38 cellular contexts compared by ENCODE assay signal in genomic region chr9:73889023-73889422, GRCh38.
"Had no signal": no experiment of that assay in that cellular context is flagged by ENCODE, and none has a peak within 500 bp of the region (broad histone marks: within the 10 kb centered on the region; RNA-seq: fewer than 3 reads in every experiment).

No MANE protein-coding gene starts in this region.

- H3K27ac ChIP-seq: adrenal gland, ascending aorta, cardiac muscle cell, VCaP had no signal

- H3K4me1 Mint-ChIP-seq: activated B cell treated with CpG ODN at 0.5 μM for 24 hours; activated CD4-positive, alpha-beta T cell treated with anti-CD3 and anti-CD28 coated beads, Interleukin-2, amount 10 ng/mL, durations not matched to agents 24 days and 14 days; activated naive CD8-positive, alpha-beta T cell treated with anti-CD3 and anti-CD28 coated beads for 36 hours; activated T-helper 17 cell treated with anti-CD3 and anti-CD28 coated beads, Interleukin-2, amount 50 U/mL, for 72 hours; brain; central memory CD8-positive, alpha-beta T cell had no signal

- H3K9me3 ChIP-seq: adrenal gland, ascending aorta had no signal

- ATAC-seq: activated CD8-positive, alpha-beta T cell treated with anti-CD3 and anti-CD28 coated beads for 36 hours; activated naive CD4-positive, alpha-beta T cell treated with anti-CD3 and anti-CD28 coated beads, Interleukin-2, amount 50 U/mL, for 72 hours; activated T-cell treated with anti-CD3 and anti-CD28 coated beads, Interleukin-2, amount 50 U/mL, for 4 hours; activated T-cell treated with anti-CD3 and anti-CD28 coated beads, Interleukin-2, amount 50 U/mL, for 72 hours; activated T-helper 17 cell treated with anti-CD3 and anti-CD28 coated beads, Interleukin-2, amount 50 U/mL, for 72 hours had no signal

- H3K27me3 ChIP-seq: adrenal gland, ascending aorta, cardiac muscle cell had no signal

- H3K4me3 Mint-ChIP-seq: activated B cell treated with CpG ODN at 0.5 μM for 24 hours; activated CD4-positive, alpha-beta memory T cell treated with anti-CD3 and anti-CD28 coated beads for 36 hours; activated CD4-positive, alpha-beta T cell treated with anti-CD3 and anti-CD28 coated beads, Interleukin-2, amount 10 ng/mL, durations not matched to agents 24 days and 14 days; activated CD8-positive, alpha-beta T cell treated with anti-CD3 and anti-CD28 coated beads for 36 hours; activated naive CD4-positive, alpha-beta T cell treated with anti-CD3 and anti-CD28 coated beads for 36 hours; activated naive CD8-positive, alpha-beta T cell treated with anti-CD3 and anti-CD28 coated beads for 36 hours; activated T-cell treated with anti-CD3 and anti-CD28 coated beads, Interleukin-2, amount 50 U/mL, for 4 hours; activated T-cell treated with anti-CD3 and anti-CD28 coated beads, Interleukin-2, amount 50 U/mL, for 72 hours; activated T-helper 1 cell treated with anti-CD3 and anti-CD28 coated beads, Interleukin-12 subunit alpha, Interleukin-12 subunit beta, Interleukin-2, Interleukin-4 antibody, amounts not matched to agents 30 ng/mL and 10 ng/mL and 1 ng/mL, durations not matched to agents 14 hours and 24 hours and 36 hours; activated T-helper 17 cell treated with anti-CD3 and anti-CD28 coated beads, Interleukin-2, amount 50 U/mL, for 72 hours; brain; central memory CD8-positive, alpha-beta T cell; T-helper 1 cell treated with Interleukin-12 subunit alpha and Interleukin-12 subunit beta and Interleukin-4 antibody, amounts not matched to agents 30 μg/mL and 1 μg/mL, for 36 hours; T-helper 2 cell treated with Interferon-gamma antibody and Interleukin-4, amounts not matched to agents 5 μg/mL and 100 μg/mL, for 36 hours had no signal

- DNase-seq: activated B cell treated with CpG ODN at 0.5 μM for 24 hours; activated CD4-positive, alpha-beta memory T cell treated with anti-CD3 and anti-CD28 coated beads for 36 hours; activated CD4-positive, alpha-beta T cell treated with anti-CD3 and anti-CD28 coated beads for 4 hours; activated CD4-positive, alpha-beta T cell treated with anti-CD3 and anti-CD28 coated beads, Interleukin-2, amount 10 ng/mL, durations not matched to agents 24 days and 14 days; activated CD4-positive, alpha-beta T cell treated with anti-CD3 and anti-CD28 coated beads, Interleukin-2, amount 50 U/mL, for 1 hour; activated CD4-positive, alpha-beta T cell treated with anti-CD3 and anti-CD28 coated beads, Interleukin-2, amount 50 U/mL, for 4 hours; activated CD4-positive, CD25-positive, alpha-beta regulatory T cell treated with anti-CD3 and anti-CD28 coated beads, Interleukin-2, amount 50 U/mL, for 72 hours; activated CD8-positive, alpha-beta memory T cell treated with anti-CD3 and anti-CD28 coated beads, Interleukin-2, amount 50 U/mL, for 4 hours; activated CD8-positive, alpha-beta T cell treated with anti-CD3 and anti-CD28 coated beads for 36 hours; activated effector memory CD4-positive, alpha-beta T cell treated with anti-CD3 and anti-CD28 coated beads, Interleukin-2, amount 50 U/mL, for 16 hours; activated gamma-delta T cell treated with Interleukin-2 at 50 U/mL for 16 hours; activated naive CD4-positive, alpha-beta T cell; activated naive CD4-positive, alpha-beta T cell treated with anti-CD3 and anti-CD28 coated beads for 36 hours; activated naive CD4-positive, alpha-beta T cell treated with anti-CD3 and anti-CD28 coated beads, Interleukin-2, amount 50 U/mL, for 16 hours; activated naive CD8-positive, alpha-beta T cell treated with anti-CD3 and anti-CD28 coated beads for 36 hours; activated T-cell treated with anti-CD3 and anti-CD28 coated beads for 4 hours; activated T-cell treated with anti-CD3 and anti-CD28 coated beads, Interleukin-2, amount 50 U/mL, for 1 hour; activated T-cell treated with anti-CD3 and anti-CD28 coated beads, Interleukin-2, amount 50 U/mL, for 4 hours; activated T-cell treated with anti-CD3 and anti-CD28 coated beads, Interleukin-2, amount 50 U/mL, for 72 hours; adrenal gland; amniotic stem cell; caudate nucleus; cerebellar nuclear complex; T-helper 1 cell; T-helper 2 cell; T-helper 9 cell had no signal

- H3K4me1 ChIP-seq: adrenal gland, ascending aorta had no signal

- H3K27ac Mint-ChIP-seq: activated B cell treated with CpG ODN at 0.5 μM for 24 hours; activated CD4-positive, alpha-beta memory T cell treated with anti-CD3 and anti-CD28 coated beads for 36 hours; activated CD4-positive, alpha-beta T cell treated with anti-CD3 and anti-CD28 coated beads, Interleukin-2, amount 10 ng/mL, durations not matched to agents 24 days and 14 days; activated CD8-positive, alpha-beta T cell treated with anti-CD3 and anti-CD28 coated beads for 36 hours; activated naive CD4-positive, alpha-beta T cell treated with anti-CD3 and anti-CD28 coated beads for 36 hours; activated naive CD4-positive, alpha-beta T cell treated with anti-CD3 and anti-CD28 coated beads, Interleukin-2, amount 50 U/mL, for 72 hours; activated naive CD8-positive, alpha-beta T cell treated with anti-CD3 and anti-CD28 coated beads for 36 hours; activated T-cell treated with anti-CD3 and anti-CD28 coated beads, Interleukin-2, amount 50 U/mL, for 72 hours; activated T-helper 1 cell treated with anti-CD3 and anti-CD28 coated beads, Interleukin-12 subunit alpha, Interleukin-12 subunit beta, Interleukin-2, Interleukin-4 antibody, amounts not matched to agents 30 ng/mL and 10 ng/mL and 1 ng/mL, durations not matched to agents 14 hours and 24 hours and 36 hours; activated T-helper 17 cell treated with anti-CD3 and anti-CD28 coated beads, Interleukin-2, amount 50 U/mL, for 72 hours; brain; T-helper 1 cell treated with Interleukin-12 subunit alpha and Interleukin-12 subunit beta and Interleukin-4 antibody, amounts not matched to agents 30 μg/mL and 1 μg/mL, for 36 hours; T-helper 2 cell treated with Interferon-gamma antibody and Interleukin-4, amounts not matched to agents 5 μg/mL and 100 μg/mL, for 36 hours had no signal

- H3K36me3 ChIP-seq: adrenal gland, ascending aorta, cardiac muscle cell had no signal

- H3K27me3 Mint-ChIP-seq: activated B cell treated with CpG ODN at 0.5 μM for 24 hours; activated CD4-positive, alpha-beta memory T cell treated with anti-CD3 and anti-CD28 coated beads for 36 hours; activated CD4-positive, alpha-beta T cell treated with anti-CD3 and anti-CD28 coated beads, Interleukin-2, amount 10 ng/mL, durations not matched to agents 24 days and 14 days; activated CD8-positive, alpha-beta T cell treated with anti-CD3 and anti-CD28 coated beads for 36 hours; activated naive CD8-positive, alpha-beta T cell treated with anti-CD3 and anti-CD28 coated beads for 36 hours; activated T-helper 17 cell treated with anti-CD3 and anti-CD28 coated beads, Interleukin-2, amount 50 U/mL, for 72 hours; brain; central memory CD8-positive, alpha-beta T cell had no signal

- FAIRE-seq: bronchial epithelial cell, TTC549 had no signal

- H3K4me3 ChIP-seq: adrenal gland, ascending aorta, cardiac muscle cell had no signal
